19 cellular contexts compared by ENCODE assay signal in the genomic region with DNA sequence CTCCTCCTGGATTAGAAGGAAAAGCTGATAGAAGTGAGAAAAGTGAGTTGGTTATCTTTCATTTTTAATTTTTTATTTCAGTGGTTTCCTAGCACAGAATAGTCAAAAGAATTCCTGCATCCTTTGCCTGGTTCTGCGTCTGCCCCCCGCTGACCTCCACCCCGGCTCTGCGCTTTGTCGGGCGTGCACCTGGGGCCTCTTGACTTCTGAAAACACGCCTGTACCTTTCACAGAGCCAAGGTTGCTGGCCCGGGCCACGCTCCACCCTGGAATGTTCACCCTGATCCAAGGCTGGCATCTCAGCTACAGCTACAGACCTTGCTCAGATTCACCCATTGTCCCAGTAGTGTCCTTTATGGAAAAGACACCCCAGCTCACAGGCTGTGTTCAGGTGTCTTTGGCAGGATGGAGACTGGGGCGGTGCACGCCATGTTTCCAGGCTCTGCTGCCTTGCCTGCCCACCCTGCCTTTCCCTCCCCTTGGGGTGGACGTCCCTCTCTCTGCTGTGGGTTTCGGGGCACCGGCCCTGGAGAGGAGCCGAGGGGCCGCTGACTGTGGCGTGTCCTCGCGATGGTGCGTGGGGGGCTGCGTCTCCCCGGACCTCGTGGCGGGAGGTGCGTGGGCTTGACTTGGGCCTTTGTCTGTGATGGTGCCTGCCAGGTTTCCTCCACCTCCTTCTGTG. TPM values are rescaled to one million over a fixed set of nuclear protein-coding genes. Genes with fewer than 3 reads are reported as not detected.
DNase-seq lines count a peak whose midpoint lies in the region; ATAC-seq and TF ChIP-seq lines count a peak whose summit lies in the region.
"Had no signal": no experiment of that assay in that cellular context is flagged by ENCODE, and none has a peak within 500 bp of the region (broad histone marks: within the 10 kb centered on the region; RNA-seq: fewer than 3 reads in every experiment).

No MANE protein-coding gene starts in this region.

- H3K27me3 ChIP-seq in BLaER1 (no peaks in the 10 kb centered on the region), endodermal cell (ENCODE audit: control insufficient read depth, insufficient read depth, low read length, poor library complexity, severe bottlenecking) (no peaks in the 10 kb centered on the region), osteoblast (ENCODE audit: insufficient read depth, low read length) (no peaks in the 10 kb centered on the region), vagina (no peaks in the 10 kb centered on the region)
- H3K27me3 ChIP-seq: BE2C, MG63, SJCRH30 had no signal

- H3K27ac Mint-ChIP-seq in endodermal cell: peak overlapping the region; percentile 42
- H3K27ac Mint-ChIP-seq in activated CD8-positive, alpha-beta T cell treated with anti-CD3 and anti-CD28 coated beads, Interleukin-2, amount 10 ng/mL, durations not matched to agents 7 days and 5 days: no peak overlapping the region
- H3K27ac Mint-ChIP-seq: CD4-positive, alpha-beta T cell; GM23338; T-cell had no signal

- no peak overlapping the region for H2AFZ ChIP-seq in osteoblast (ENCODE audit: low read length)
- H2AFZ ChIP-seq: GM23338 had no signal

- DNase-seq in endodermal cell: no peak
- DNase-seq in osteoblast (ENCODE audit: insufficient read length, low spot score, missing footprints): peak; percentile 51
- DNase-seq in vagina (ENCODE audit: extremely low spot score in 2 of 2): no peak
- no peak for DNase-seq in activated CD8-positive, alpha-beta T cell treated with anti-CD3 and anti-CD28 coated beads, Interleukin-2, amount 10 ng/mL, durations not matched to agents 7 days and 5 days
- DNase-seq: BE2C; CD4-positive, alpha-beta T cell; COR-L47; DND-41; MG63; NCI-H1417 treated with DMSO at 0.1 percent for 48 hours; NCI-H187 treated with DMSO at 0.1 percent for 48 hours; NCI-H510A; SJCRH30; T-cell had no signal

- 94 to 97% methylated on average over 20 to 25 of the region's 25 CpGs for WGBS in endodermal cell (ENCODE audit: insufficient coverage in 1 of 2, insufficient read length in 1 of 2), 2 experiments

- intact Hi-C loops in vagina (cut with DNase I): no loop called here

- H3K4me1 Mint-ChIP-seq in endodermal cell: no peaks in the 10 kb centered on the region
- peaks cover 4% of the 10 kb centered on the region for H3K4me1 Mint-ChIP-seq in activated CD8-positive, alpha-beta T cell treated with anti-CD3 and anti-CD28 coated beads, Interleukin-2, amount 10 ng/mL, durations not matched to agents 7 days and 5 days (ENCODE audit: low read depth)

- H4K20me1 ChIP-seq in BLaER1 (no peaks in the 10 kb centered on the region), osteoblast (ENCODE audit: insufficient read depth, low read length) (no peaks in the 10 kb centered on the region)

- TF ChIP-seq POLR2A in vagina (IDR thresholded peaks at IDR 0.05): no peak

- no peaks in the 10 kb centered on the region for H3K79me2 ChIP-seq in osteoblast (ENCODE audit: insufficient read depth, low read length)

- peaks cover 67% of the 10 kb centered on the region for H3K4me1 ChIP-seq in BLaER1
- no peaks in the 10 kb centered on the region for H3K4me1 ChIP-seq in HEK293 (ENCODE audit: control insufficient read depth, insufficient read depth, low read length)
- H3K4me1 ChIP-seq in endodermal cell (ENCODE audit: control insufficient read depth, insufficient read depth, low read length): no peaks in the 10 kb centered on the region
- H3K4me1 ChIP-seq in osteoblast (ENCODE audit: insufficient read depth, low read length): no peaks in the 10 kb centered on the region
- no peaks in the 10 kb centered on the region for H3K4me1 ChIP-seq in vagina
- H3K4me1 ChIP-seq: BE2C, SJCRH30 had no signal

- ATAC-seq in HG03045 (IDR thresholded peaks at IDR 0.05; ENCODE audit: unreplicated experiment): no peak
- no peak for ATAC-seq in activated CD8-positive, alpha-beta T cell treated with anti-CD3 and anti-CD28 coated beads, Interleukin-2, amount 10 ng/mL, durations not matched to agents 7 days and 5 days
- ATAC-seq: GM23338, HCT116, T-cell had no signal

- CTCF ChIA-PET in HEK293 (lab: Yijun Ruan, JAX): no interaction called here
- CTCF ChIA-PET in activated CD8-positive, alpha-beta T cell treated with anti-CD3 and anti-CD28 coated beads, Interleukin-2, amount 10 ng/mL, durations not matched to agents 7 days and 5 days (lab: Charles Lee): no interaction called here

- no peaks in the 10 kb centered on the region for H3K9me3 Mint-ChIP-seq in endodermal cell
- no peaks in the 10 kb centered on the region for H3K9me3 Mint-ChIP-seq in activated CD8-positive, alpha-beta T cell treated with anti-CD3 and anti-CD28 coated beads, Interleukin-2, amount 10 ng/mL, durations not matched to agents 7 days and 5 days (ENCODE audit: insufficient read depth)
- H3K9me3 Mint-ChIP-seq: CD4-positive, alpha-beta T cell; GM23338; T-cell had no signal

- no peaks in the 10 kb centered on the region for H3K27me3 Mint-ChIP-seq in endodermal cell (ENCODE audit: insufficient read depth)
- no peaks in the 10 kb centered on the region for H3K27me3 Mint-ChIP-seq in activated CD8-positive, alpha-beta T cell treated with anti-CD3 and anti-CD28 coated beads, Interleukin-2, amount 10 ng/mL, durations not matched to agents 7 days and 5 days (ENCODE audit: low read depth)
- H3K27me3 Mint-ChIP-seq: CD4-positive, alpha-beta T cell; T-cell had no signal

- no peak overlapping the region for H3K9ac ChIP-seq in BLaER1
- no peak overlapping the region for H3K9ac ChIP-seq in endodermal cell (ENCODE audit: extremely low read depth, low read length, poor library complexity, severe bottlenecking)

- H3K36me3 ChIP-seq in BLaER1: peaks cover 67% of the 10 kb centered on the region
- H3K36me3 ChIP-seq in HEK293 (ENCODE audit: control insufficient read depth in 2 of 2, insufficient read depth in 1 of 2, low read length in 2 of 2): peaks cover 24 to 84% of the 10 kb centered on the region in 2 experiments
- H3K36me3 ChIP-seq in endodermal cell (ENCODE audit: control insufficient read depth, insufficient read depth, low read length): peaks cover 68% of the 10 kb centered on the region
- H3K36me3 ChIP-seq in osteoblast (ENCODE audit: insufficient read depth, low read length): peaks cover 25% of the 10 kb centered on the region
- peaks cover 0 to 44% of the 10 kb centered on the region in 2 donors for H3K36me3 ChIP-seq in vagina

- no peak overlapping the region for H3K4me3 ChIP-seq in BLaER1
- no peak overlapping the region for H3K4me3 ChIP-seq in HEK293 (ENCODE audit: low read depth, low read length)
- no peak overlapping the region for H3K4me3 ChIP-seq in endodermal cell (ENCODE audit: low read length)
- no peak overlapping the region for H3K4me3 ChIP-seq in osteoblast (ENCODE audit: insufficient read depth, low read length)
- no peak overlapping the region for H3K4me3 ChIP-seq in vagina
- H3K4me3 ChIP-seq: GM23338, MG63, SJCRH30 had no signal

- H3K9me3 ChIP-seq in BLaER1 (no peaks in the 10 kb centered on the region), HEK293 (ENCODE audit: control insufficient read depth, insufficient read depth, low read depth, low read length) (no peaks in the 10 kb centered on the region), endodermal cell (ENCODE audit: control insufficient read depth, low read length) (no peaks in the 10 kb centered on the region), osteoblast (ENCODE audit: low read depth, low read length) (no peaks in the 10 kb centered on the region), vagina (no peaks in the 10 kb centered on the region)
- H3K9me3 ChIP-seq: BE2C, MG63, SJCRH30 had no signal

- peaks cover 62% of the 10 kb centered on the region for H3K36me3 Mint-ChIP-seq in endodermal cell (ENCODE audit: low read depth)
- H3K36me3 Mint-ChIP-seq in activated CD8-positive, alpha-beta T cell treated with anti-CD3 and anti-CD28 coated beads, Interleukin-2, amount 10 ng/mL, durations not matched to agents 7 days and 5 days (ENCODE audit: low read depth): peaks cover 46% of the 10 kb centered on the region

- H3K4me2 ChIP-seq in BLaER1 (peak overlapping the region; percentile 71; the same call in 1 of the 2 replicates), osteoblast (ENCODE audit: insufficient read depth, low read length) (no peak overlapping the region)
- H3K4me2 ChIP-seq: GM23338 had no signal

- POLR2A ChIA-PET in HEK293 (lab: Yijun Ruan, JAX): no interaction called here
- POLR2A ChIA-PET in activated CD8-positive, alpha-beta T cell treated with anti-CD3 and anti-CD28 coated beads, Interleukin-2, amount 10 ng/mL, durations not matched to agents 7 days and 5 days (lab: Charles Lee): no interaction called here

- no peak overlapping the region for H3K4me3 Mint-ChIP-seq in endodermal cell
- no peak overlapping the region for H3K4me3 Mint-ChIP-seq in activated CD8-positive, alpha-beta T cell treated with anti-CD3 and anti-CD28 coated beads, Interleukin-2, amount 10 ng/mL, durations not matched to agents 7 days and 5 days
- H3K4me3 Mint-ChIP-seq: CD4-positive, alpha-beta T cell; GM23338; T-cell had no signal

- H3K27ac ChIP-seq in BLaER1 (peak overlapping the region; percentile 64), HEK293 (ENCODE audit: extremely low read depth, low read depth, low read length) (no peak overlapping the region), endodermal cell (ENCODE audit: low read depth, low read length) (no peak overlapping the region), osteoblast (ENCODE audit: low read depth, low read length) (no peak overlapping the region), vagina (no peak overlapping the region)
- H3K27ac ChIP-seq: SJCRH30 had no signal

- TF ChIP-seq CTCF in HEK293 (tag by site-specific recombination; IDR thresholded peaks at IDR 0.05) (no peak), endodermal cell (conservative IDR thresholded peaks at IDR 0.05) (no peak), osteoblast (IDR thresholded peaks at IDR 0.05; ENCODE audit: extremely low read depth, low read depth, low read length) (no peak), vagina (IDR thresholded peaks at IDR 0.05) (no peak)

TF ChIP-seq in HEK293, 187 proteins besides CTCF, POLR2A, EP300 and RAD21:
- TF ChIP-seq EGR2 (tag by site-specific recombination; IDR thresholded peaks at IDR 0.05; ENCODE audit: low read depth) (peak; percentile 52; the same call in 1 of the 2 replicates), IKZF3 (tag by site-specific recombination; IDR thresholded peaks at IDR 0.05) (no peak), ZFHX2 (tag by site-specific recombination; conservative IDR thresholded peaks at IDR 0.05) (peak; percentile 24; the same call in 1 of the 2 replicates)

RNA-seq across cellular contexts. Expression of a gene that starts 40.3 kb away (rescaled TPM):
- total RNA-seq in endodermal cell (10 to 100 TPM; 51.0 to 52.2 TPM), osteoblast (22.8 and 27.4 TPM in 2 replicates), vagina (46.2 TPM)
- polyA plus RNA-seq in endodermal cell (2013, experiment 1 of 2): 41.5 TPM
- 38.8 TPM for polyA plus RNA-seq in endodermal cell (2013, experiment 2 of 2)
- 10 to 100 TPM; 53.7 to 53.9 TPM for total RNA-seq in activated CD8-positive, alpha-beta T cell treated with anti-CD3 and anti-CD28 coated beads, Interleukin-2, amount 10 ng/mL, durations not matched to agents 7 days and 5 days
